In the genomic region with DNA sequence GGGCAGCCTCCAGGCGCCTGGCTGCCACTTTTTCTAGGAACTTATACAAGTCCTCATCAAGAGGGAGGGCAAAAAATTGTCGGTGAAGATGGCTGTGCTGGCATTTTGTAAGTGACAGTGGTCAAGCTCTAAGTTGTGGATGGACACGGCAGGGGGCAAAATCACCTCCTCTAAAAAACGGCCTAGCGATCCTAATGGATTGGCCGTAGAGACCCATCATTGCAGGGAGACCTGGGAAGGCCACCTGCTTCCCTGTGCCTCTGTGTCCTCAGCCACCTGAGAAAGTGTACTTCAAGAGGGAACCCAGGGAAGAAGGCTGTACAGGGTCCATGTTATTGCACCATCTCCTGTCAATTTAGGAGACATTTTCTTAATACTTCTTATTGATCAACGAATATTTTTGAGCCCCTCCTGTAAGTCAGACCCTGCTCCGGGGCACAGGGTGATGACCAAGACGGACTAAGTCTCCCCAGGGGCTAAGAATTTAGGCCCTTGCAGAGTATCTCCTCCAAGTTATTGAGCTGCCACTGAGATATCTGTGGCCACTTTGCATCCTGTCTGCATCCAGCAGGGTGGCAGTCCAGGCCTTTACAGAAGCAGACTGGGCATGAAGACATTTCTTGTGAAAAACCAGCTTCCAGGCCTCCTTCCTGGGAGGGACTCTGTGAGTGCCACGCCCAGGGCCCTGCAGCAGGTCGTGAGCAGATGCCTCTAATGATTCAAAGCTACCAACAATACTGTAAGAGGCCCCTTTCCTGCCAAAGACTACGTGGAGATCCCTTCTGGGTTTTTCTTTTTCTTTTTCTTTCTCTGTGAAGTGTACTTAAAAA, we compare ENCODE assay signal across 1 cellular context.
TF ChIP-seq lines count a peak whose summit lies in the region.

No MANE protein-coding gene starts in this region.

TF ChIP-seq in WTC11, 78 proteins besides CTCF, POLR2A, EP300 and RAD21 (continued from another document):
- TF ChIP-seq PRDM15 (CRISPR knock-in tag; IDR thresholded peaks at IDR 0.05) (no peak), ZBTB21 (CRISPR knock-in tag; IDR thresholded peaks at IDR 0.05; ENCODE audit: borderline replicate concordance) (no peak), ESRRA (CRISPR knock-in tag; IDR thresholded peaks at IDR 0.05; ENCODE audit: borderline replicate concordance) (no peak), CBFB (CRISPR knock-in tag; IDR thresholded peaks at IDR 0.05; ENCODE audit: low read depth) (no peak), OVOL2 (CRISPR knock-in tag; IDR thresholded peaks at IDR 0.05; ENCODE audit: borderline replicate concordance) (no peak), ZNF425 (CRISPR knock-in tag; conservative IDR thresholded peaks at IDR 0.05) (no peak)
- TF ChIP-seq, protein P1, sequence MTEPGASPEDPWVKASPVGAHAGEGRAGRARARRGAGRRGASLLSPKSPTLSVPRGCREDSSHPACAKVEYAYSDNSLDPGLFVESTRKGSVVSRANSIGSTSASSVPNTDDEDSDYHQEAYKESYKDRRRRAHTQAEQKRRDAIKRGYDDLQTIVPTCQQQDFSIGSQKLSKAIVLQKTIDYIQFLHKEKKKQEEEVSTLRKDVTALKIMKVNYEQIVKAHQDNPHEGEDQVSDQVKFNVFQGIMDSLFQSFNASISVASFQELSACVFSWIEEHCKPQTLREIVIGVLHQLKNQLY (CRISPR knock-in tag; IDR thresholded peaks at IDR 0.05) = no peak
- TF ChIP-seq, protein P2, sequence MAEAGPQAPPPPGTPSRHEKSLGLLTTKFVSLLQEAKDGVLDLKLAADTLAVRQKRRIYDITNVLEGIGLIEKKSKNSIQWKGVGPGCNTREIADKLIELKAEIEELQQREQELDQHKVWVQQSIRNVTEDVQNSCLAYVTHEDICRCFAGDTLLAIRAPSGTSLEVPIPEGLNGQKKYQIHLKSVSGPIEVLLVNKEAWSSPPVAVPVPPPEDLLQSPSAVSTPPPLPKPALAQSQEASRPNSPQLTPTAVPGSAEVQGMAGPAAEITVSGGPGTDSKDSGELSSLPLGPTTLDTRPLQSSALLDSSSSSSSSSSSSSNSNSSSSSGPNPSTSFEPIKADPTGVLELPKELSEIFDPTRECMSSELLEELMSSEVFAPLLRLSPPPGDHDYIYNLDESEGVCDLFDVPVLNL (CRISPR knock-in tag; IDR thresholded peaks at IDR 0.05; ENCODE audit: borderline replicate concordance, low read depth) = no peak
